33 cellular contexts compared by ENCODE assay signal in the genomic region with DNA sequence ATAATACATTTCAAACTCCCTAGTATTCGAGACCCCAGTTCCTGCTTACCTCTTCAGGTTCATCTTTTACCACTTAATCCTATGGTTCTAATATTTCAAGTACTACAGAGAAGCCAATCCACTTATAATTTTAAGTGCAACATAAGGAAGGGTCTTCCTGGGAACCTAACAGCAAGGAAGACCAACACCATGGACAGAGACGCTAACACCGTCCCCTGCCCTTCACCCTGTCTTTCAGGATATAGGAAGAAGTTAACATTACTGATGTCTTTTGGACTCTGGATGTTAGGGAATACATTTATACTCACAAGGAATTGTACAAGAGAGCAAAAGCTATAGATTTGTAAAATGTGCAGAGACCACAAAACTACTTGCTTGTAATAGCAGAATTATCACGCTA.
"Had no signal": no experiment of that assay in that cellular context is flagged by ENCODE, and none has a peak within 500 bp of the region (broad histone marks: within the 10 kb centered on the region; RNA-seq: fewer than 3 reads in every experiment).

No MANE protein-coding gene starts in this region.

- DNase-seq: Karpas-422, Kasumi-1, MG63, MM.1S, MV-4-11, NCI-H1048, NCI-H1092, NCI-H1092 treated with DMSO at 0.1 percent for 48 hours, NCI-H1105, NCI-H1105 treated with DMSO at 0.1 percent for 48 hours, NCI-H1417, NCI-H1417 treated with DMSO at 0.1 percent for 48 hours, NCI-H1436, NCI-H1436 treated with DMSO at 0.1 percent for 48 hours, NCI-H146, NCI-H1694, NCI-H1694 treated with DMSO at 0.1 percent for 48 hours, NCI-H187, NCI-H187 treated with DMSO at 0.1 percent for 48 hours, NCI-H1930, NCI-H2029, NCI-H2029 treated with DMSO at 0.1 percent for 48 hours, NCI-H2081, NCI-H2081 treated with DMSO at 0.1 percent for 48 hours, NCI-H2107, NCI-H2171, NCI-H2171 treated with DMSO at 0.1 percent for 48 hours, NCI-H2227 treated with DMSO at 0.1 percent for 48 hours, NCI-H226, NCI-H345, NCI-H446, NCI-H446 treated with DMSO at 0.1 percent for 48 hours, NCI-H510A had no signal
